Comparison of ENCODE assay signal across 22 cellular contexts in genomic region chr2:37795456-37795855, GRCh38.
A peak's percentile ranks its signal among the peaks of the same experiment; 100 is the strongest.
DNase-seq lines count a peak whose midpoint lies in the region; ATAC-seq and TF ChIP-seq lines count a peak whose summit lies in the region.
"Had no signal": no experiment of that assay in that cellular context is flagged by ENCODE, and none has a peak within 500 bp of the region (broad histone marks: within the 10 kb centered on the region; RNA-seq: fewer than 3 reads in every experiment).

No MANE protein-coding gene starts in this region.

- CTCF ChIA-PET in Caco-2 (lab: Charles Lee), result interaction anchor here (1.1 kb wide), 1 partner anchor 57 kb away, joined by 3 read pairs; no protein-coding TSS in a partner anchor

- peaks cover 5% of the 10 kb centered on the region for H3K36me3 Mint-ChIP-seq in Caco-2 (ENCODE audit: insufficient read depth, unreplicated experiment)
- H3K36me3 Mint-ChIP-seq in naive thymus-derived CD8-positive, alpha-beta T cell, result no peaks in the 10 kb centered on the region

- no peaks in the 10 kb centered on the region for H3K9me3 ChIP-seq in Caco-2
- no peaks in the 10 kb centered on the region for H3K9me3 ChIP-seq in esophagus squamous epithelium
- H3K9me3 ChIP-seq in sigmoid colon, result no peaks in the 10 kb centered on the region
- H3K9me3 ChIP-seq: transverse colon had no signal

- peaks cover 59% of the 10 kb centered on the region for H3K4me1 Mint-ChIP-seq in Caco-2 (ENCODE audit: low read depth, unreplicated experiment)
- peaks cover 0 to 8% (median 0%) of the 10 kb centered on the region in 4 donors for H3K4me1 Mint-ChIP-seq in naive thymus-derived CD8-positive, alpha-beta T cell

- no peaks in the 10 kb centered on the region for H3K36me3 ChIP-seq in Caco-2 (ENCODE audit: control insufficient read depth, insufficient read depth, low read length)
- H3K36me3 ChIP-seq in esophagus squamous epithelium, result no peaks in the 10 kb centered on the region
- H3K36me3 ChIP-seq in sigmoid colon, result no peaks in the 10 kb centered on the region
- H3K36me3 ChIP-seq: transverse colon had no signal

- no peak overlapping the region for H3K4me3 Mint-ChIP-seq in Caco-2 (ENCODE audit: unreplicated experiment)
- H3K4me3 Mint-ChIP-seq in naive thymus-derived CD8-positive, alpha-beta T cell, result no peak overlapping the region
- H3K4me3 Mint-ChIP-seq: activated CD4-positive, alpha-beta T cell treated with anti-CD3 and anti-CD28 coated beads for 36 hours had no signal

- TSS peak; percentile 82 for BruUV-seq in Caco-2 (replicated peaks; lab: Mats Ljungman, UMichigan)

- 63 to 82% methylated on average over 1 of the region's 1 CpG for WGBS in esophagus squamous epithelium, 2 donors
- WGBS in sigmoid colon, 2 donors, result 81 to 95% methylated on average over 1 of the region's 1 CpG

- H3K4me1 ChIP-seq in Caco-2 (peaks cover 57% of the 10 kb centered on the region), esophagus squamous epithelium (no peaks in the 10 kb centered on the region), sigmoid colon (peaks cover 0 to 68% (median 41%) of the 10 kb centered on the region in 4 donors)

- no peak for DNase-seq in Caco-2
- DNase-seq in NCI-H69 (lab: John Stamatoyannopoulos, UW), result peak; percentile 49
- DNase-seq in esophagus squamous epithelium (lab: John Stamatoyannopoulos, UW), result no peak
- DNase-seq in sigmoid colon, result no peak
- no peak for DNase-seq in NCI-H82 treated with DMSO at 0.1 percent for 48 hours (lab: John Stamatoyannopoulos, UW; ENCODE audit: unreplicated experiment)
- DNase-seq in naive thymus-derived CD8-positive, alpha-beta T cell, result no peak
- DNase-seq: activated CD4-positive, alpha-beta T cell treated with anti-CD3 and anti-CD28 coated beads for 36 hours; activated effector memory CD4-positive, alpha-beta T cell treated with Interleukin-2 at 50 U/mL for 16 hours; C1 segment of cervical spinal cord; Calu3; cerebellar nuclear complex; DMS79 treated with DMSO at 0.1 percent for 48 hours; GF-D8; NCI-H1105 treated with DMSO at 0.1 percent for 48 hours; NCI-H2081; NCI-H345; NCI-H748 treated with DMSO at 0.1 percent for 48 hours; posterior cingulate gyrus; RPMI8226; stimulated activated CD4-positive, alpha-beta T cell treated with anti-CD3 and anti-CD28 coated beads, Interleukin-2, amount 100 ng/mL, for 24 hours; transverse colon had no signal

- TF ChIP-seq POLR2A in esophagus squamous epithelium (IDR thresholded peaks at IDR 0.05), result no peak
- no peak for TF ChIP-seq POLR2A in sigmoid colon (IDR thresholded peaks at IDR 0.05)

- peaks cover 13% of the 10 kb centered on the region for H3K9me3 Mint-ChIP-seq in Caco-2 (ENCODE audit: unreplicated experiment)
- peaks cover 0 to 2% (median 0%) of the 10 kb centered on the region in 9 donors for H3K9me3 Mint-ChIP-seq in naive thymus-derived CD8-positive, alpha-beta T cell

- no peak for TF ChIP-seq EP300 in sigmoid colon (IDR thresholded peaks at IDR 0.05)

- H3K27me3 ChIP-seq in Caco-2 (replicated peaks; ENCODE audit: control insufficient read depth, insufficient read depth, low read length), result no peaks in the 10 kb centered on the region
- peaks cover 0 to 87% (median 0%) of the 10 kb centered on the region in 4 donors for H3K27me3 ChIP-seq in esophagus squamous epithelium
- H3K27me3 ChIP-seq in sigmoid colon, result no peaks in the 10 kb centered on the region
- H3K27me3 ChIP-seq: transverse colon had no signal

- H3K27ac ChIP-seq in esophagus squamous epithelium (peak overlapping the region in 3 of 4 donors; percentile 22 to 38 (median 26)), sigmoid colon (peak overlapping the region; percentile 52 to 62 (median 56))

- intact Hi-C loops in Caco-2 (cut with micrococcal nuclease; ENCODE audit: unreplicated experiment), result no loop called here
- intact Hi-C loops in esophagus squamous epithelium (cut with DNase I), result no loop called here
- intact Hi-C loops in sigmoid colon (cut with DNase I), result no loop called here

- ATAC-seq in GM18520 (IDR thresholded peaks at IDR 0.05; ENCODE audit: unreplicated experiment), result no peak
- no peak for ATAC-seq in naive thymus-derived CD8-positive, alpha-beta T cell
- ATAC-seq: activated CD4-positive, alpha-beta T cell treated with anti-CD3 and anti-CD28 coated beads for 36 hours had no signal

- H3K27ac Mint-ChIP-seq in Caco-2 (ENCODE audit: unreplicated experiment), result peak overlapping the region; percentile 53
- H3K27ac Mint-ChIP-seq in naive thymus-derived CD8-positive, alpha-beta T cell, result no peak overlapping the region
- H3K27ac Mint-ChIP-seq: activated CD4-positive, alpha-beta T cell treated with anti-CD3 and anti-CD28 coated beads for 36 hours had no signal

- TF ChIP-seq CTCF in Caco-2 (IDR thresholded peaks at IDR 0.05; ENCODE audit: insufficient read depth in 1 of 2, low read depth in 1 of 2, low read length in 1 of 2, severe bottlenecking in 1 of 2, unreplicated experiment in 1 of 2) (no peak), esophagus squamous epithelium (IDR thresholded peaks at IDR 0.05) (no peak), sigmoid colon (IDR thresholded peaks at IDR 0.05) (no peak)

- no peaks in the 10 kb centered on the region for H3K27me3 Mint-ChIP-seq in Caco-2 (ENCODE audit: insufficient read depth, unreplicated experiment)
- H3K27me3 Mint-ChIP-seq in naive thymus-derived CD8-positive, alpha-beta T cell, result no peaks in the 10 kb centered on the region
- H3K27me3 Mint-ChIP-seq: activated CD4-positive, alpha-beta T cell treated with anti-CD3 and anti-CD28 coated beads for 36 hours had no signal

- H3K4me3 ChIP-seq in Caco-2 (ENCODE audit: low read depth, low read length) (no peak overlapping the region), esophagus squamous epithelium (no peak overlapping the region), sigmoid colon (no peak overlapping the region)
- H3K4me3 ChIP-seq: transverse colon had no signal

- POLR2A ChIA-PET in Caco-2 (lab: Charles Lee), result no interaction called here
- POLR2A ChIA-PET in naive thymus-derived CD8-positive, alpha-beta T cell (lab: Charles Lee), result no interaction called here
